Comparison of ENCODE assay signal across 14 cellular contexts in the genomic region with DNA sequence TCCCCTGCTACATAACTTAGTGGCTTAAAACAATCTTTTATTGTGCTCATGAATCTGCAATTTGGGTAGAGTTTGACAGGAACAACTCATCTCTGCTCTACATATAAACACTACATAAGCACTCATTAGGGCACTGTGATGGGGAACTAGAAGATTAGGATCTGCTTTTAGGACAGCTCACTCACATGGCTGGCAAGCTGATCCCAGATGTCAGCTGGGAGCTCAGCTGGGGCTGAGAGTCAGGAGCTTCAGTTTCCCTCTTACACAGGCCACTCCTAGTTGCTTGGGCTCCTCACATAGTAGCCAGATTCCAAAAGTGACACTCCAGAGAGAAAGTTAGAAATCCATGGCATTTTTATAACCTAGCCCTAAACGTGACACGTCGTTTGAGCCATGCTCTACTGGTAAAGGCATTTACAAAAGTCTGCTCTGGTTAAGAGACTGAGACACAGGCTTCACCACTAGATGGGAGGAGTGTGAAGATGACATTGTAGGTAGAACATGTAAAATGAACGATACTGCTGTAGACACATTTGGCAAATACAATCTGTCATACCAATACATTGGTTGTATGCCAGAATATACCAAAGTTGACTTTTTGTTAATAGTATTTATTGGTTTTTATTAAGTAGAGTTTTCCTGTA. TPM values are rescaled to one million over a fixed set of nuclear protein-coding genes. Genes with fewer than 3 reads are reported as not detected.
DNase-seq lines count a peak whose midpoint lies in the region; ATAC-seq lines count a peak whose summit lies in the region.
"Had no signal": no experiment of that assay in that cellular context is flagged by ENCODE, and none has a peak within 500 bp of the region (broad histone marks: within the 10 kb centered on the region; RNA-seq: fewer than 3 reads in every experiment).

No MANE protein-coding gene starts in this region.

- intact Hi-C loops in naive thymus-derived CD4-positive, alpha-beta T cell (cut with micrococcal nuclease): loop anchor here (1.0 to 2.0 kb wide), 2 partner anchors 15 to 24 kb away; a partner anchor contains a TSS

- H3K4me3 ChIP-seq in adipocyte (ENCODE audit: low read length): no peak overlapping the region
- H3K4me3 ChIP-seq in naive thymus-derived CD4-positive, alpha-beta T cell (ENCODE audit: low read length): no peak overlapping the region
- H3K4me3 ChIP-seq: thyroid gland had no signal

- H3K4me3 Mint-ChIP-seq in naive thymus-derived CD4-positive, alpha-beta T cell: peak overlapping the region in 6 of 10 donors; percentile 35 to 59 (median 50)
- H3K4me3 Mint-ChIP-seq: T-helper 1 cell treated with Interleukin-12 subunit alpha and Interleukin-12 subunit beta and Interleukin-4 antibody, amounts not matched to agents 30 μg/mL and 1 μg/mL, for 36 hours had no signal

- peaks cover 6% of the 10 kb centered on the region for H3K4me1 ChIP-seq in adipocyte (ENCODE audit: control insufficient read depth, insufficient read depth, low read length)
- H3K4me1 ChIP-seq in naive thymus-derived CD4-positive, alpha-beta T cell (ENCODE audit: control insufficient read depth in 2 of 2, insufficient read depth in 2 of 2, low read length in 2 of 2): peaks cover 4 to 22% of the 10 kb centered on the region in 2 donors
- H3K4me1 ChIP-seq: thyroid gland had no signal

- H3K27ac Mint-ChIP-seq in naive thymus-derived CD4-positive, alpha-beta T cell: peak overlapping the region; percentile 55 to 84 (median 75)

- H3K4me1 Mint-ChIP-seq in naive thymus-derived CD4-positive, alpha-beta T cell: peaks cover 19 to 58% (median 42%) of the 10 kb centered on the region in 7 donors

- H3K36me3 ChIP-seq in KOPT-K1 (ENCODE audit: insufficient read depth, low read length) (peaks cover 14% of the 10 kb centered on the region; the same call in 1 of the 2 replicates), adipocyte (ENCODE audit: control insufficient read depth, insufficient read depth, low read length, severe bottlenecking) (no peaks in the 10 kb centered on the region)
- H3K36me3 ChIP-seq in naive thymus-derived CD4-positive, alpha-beta T cell (ENCODE audit: control insufficient read depth in 2 of 3, insufficient read depth in 3 of 3, low read length in 3 of 3): no peaks in the 10 kb centered on the region
- H3K36me3 ChIP-seq: thyroid gland had no signal

- peaks cover 0 to 2% (median 0%) of the 10 kb centered on the region in 11 donors for H3K9me3 Mint-ChIP-seq in naive thymus-derived CD4-positive, alpha-beta T cell
- H3K9me3 Mint-ChIP-seq: T-helper 1 cell treated with Interleukin-12 subunit alpha and Interleukin-12 subunit beta and Interleukin-4 antibody, amounts not matched to agents 30 μg/mL and 1 μg/mL, for 36 hours had no signal

- no peak overlapping the region for H3K9ac ChIP-seq in adipocyte (ENCODE audit: low read length)

- peak; percentile 78 for ATAC-seq in naive thymus-derived CD4-positive, alpha-beta T cell
- ATAC-seq in HG03457 (IDR thresholded peaks at IDR 0.05; ENCODE audit: unreplicated experiment): no peak

- H3K9me3 ChIP-seq in KOPT-K1 (ENCODE audit: insufficient read depth, low read length, poor library complexity, severe bottlenecking): peaks cover 5% of the 10 kb centered on the region
- H3K9me3 ChIP-seq in adipocyte (ENCODE audit: control insufficient read depth, low read length): no peaks in the 10 kb centered on the region
- no peaks in the 10 kb centered on the region for H3K9me3 ChIP-seq in naive thymus-derived CD4-positive, alpha-beta T cell (ENCODE audit: control insufficient read depth in 2 of 3, low read length in 3 of 3)
- H3K9me3 ChIP-seq: thyroid gland had no signal

- DNase-seq in EL (peak; percentile 69), adipocyte (ENCODE audit: low read depth) (peak; percentile 50), NCI-H1417 treated with DMSO at 0.1 percent for 48 hours (lab: John Stamatoyannopoulos, UW) (no peak), DMS153 (lab: John Stamatoyannopoulos, UW) (no peak), NCI-H345 treated with DMSO at 0.1 percent for 48 hours (lab: John Stamatoyannopoulos, UW; ENCODE audit: unreplicated experiment) (no peak)
- DNase-seq in naive thymus-derived CD4-positive, alpha-beta T cell: peak in 7 of 9 donors; percentile 37 to 65 (median 50)
- DNase-seq: activated gamma-delta T cell treated with Interleukin-2 at 50 U/mL for 16 hours; effector CD4-positive, alpha-beta T cell; NCI-H2227 treated with DMSO at 0.1 percent for 48 hours; stimulated activated CD4-positive, alpha-beta T cell treated with anti-CD3 and anti-CD28 coated beads, Interleukin-4, amount 100 ng/mL, for 24 hours; thyroid gland had no signal

- CTCF ChIA-PET in naive thymus-derived CD4-positive, alpha-beta T cell (lab: Charles Lee): interaction anchor here (0.7 kb wide), 2 partner anchors 28 to 85 kb away, joined by 3 read pairs; no protein-coding TSS in a partner anchor

- H3K27ac ChIP-seq in KOPT-K1 (ENCODE audit: low read depth, low read length, poor library complexity, severe bottlenecking): peak overlapping the region; percentile 89
- H3K27ac ChIP-seq in naive thymus-derived CD4-positive, alpha-beta T cell (ENCODE audit: low read depth, low read length): no peak overlapping the region
- H3K27ac ChIP-seq: thyroid gland had no signal

- no peaks in the 10 kb centered on the region for H3K27me3 Mint-ChIP-seq in naive thymus-derived CD4-positive, alpha-beta T cell

- peaks cover 0 to 13% (median 0%) of the 10 kb centered on the region in 5 donors for H3K36me3 Mint-ChIP-seq in naive thymus-derived CD4-positive, alpha-beta T cell

- no peaks in the 10 kb centered on the region for H3K27me3 ChIP-seq in adipocyte (replicated peaks; ENCODE audit: control insufficient read depth, insufficient read depth, low read length)
- no peaks in the 10 kb centered on the region for H3K27me3 ChIP-seq in naive thymus-derived CD4-positive, alpha-beta T cell (ENCODE audit: control insufficient read depth in 2 of 2, insufficient read depth in 2 of 2, low read length in 2 of 2)
- H3K27me3 ChIP-seq: thyroid gland had no signal

- POLR2A ChIA-PET in naive thymus-derived CD4-positive, alpha-beta T cell (lab: Charles Lee): interaction anchor here (0.6 to 1.5 kb wide), 3 partner anchors 22 to 1070 kb away, joined by 3 to 6 read pairs (median 3); no protein-coding TSS in a partner anchor

RNA-seq across cellular contexts. Expression of a gene that starts 23.6 kb away (rescaled TPM):
- total RNA-seq in naive thymus-derived CD4-positive, alpha-beta T cell: 10 to 100 TPM; 12.8 to 23.9 (median 16.6) TPM
- 1 to 10 TPM; 2.7 to 5.4 TPM for polyA plus RNA-seq in naive thymus-derived CD4-positive, alpha-beta T cell

Comparison
In these comparisons a context has a peak if more than half of its experiments do, and no peak if none do; other contexts are left out.
1. DNase-seq: peak in EL (single experiment), adipocyte (single experiment) and naive thymus-derived CD4-positive, alpha-beta T cell (7 of 9); none in NCI-H1417 treated with DMSO at 0.1 percent for 48 hours (single experiment), DMS153 (single experiment) and NCI-H345 treated with DMSO at 0.1 percent for 48 hours (single experiment).